20 cellular contexts compared by ENCODE assay signal in the genomic region with DNA sequence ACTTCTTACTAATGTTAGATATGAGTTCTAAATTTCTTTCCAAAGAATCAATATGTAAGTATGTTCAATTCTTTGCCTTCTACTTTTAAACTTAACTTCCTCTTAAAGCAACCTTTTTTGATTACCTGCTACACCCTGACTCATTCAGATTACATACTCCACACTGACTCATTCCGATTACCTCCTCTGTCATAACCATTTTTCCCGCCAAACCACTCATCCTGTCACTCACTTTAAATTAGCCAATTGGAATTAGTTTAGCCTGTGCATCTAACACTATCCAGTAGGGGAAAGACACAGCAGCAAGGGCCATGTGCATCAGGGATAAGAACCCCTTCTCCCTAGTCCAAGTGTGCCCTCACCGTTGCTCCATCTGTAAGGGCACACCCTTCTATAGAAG.
DNase-seq lines count a peak whose midpoint lies in the region; ATAC-seq, FAIRE-seq and TF ChIP-seq lines count a peak whose summit lies in the region.
"Had no signal": no experiment of that assay in that cellular context is flagged by ENCODE, and none has a peak within 500 bp of the region (broad histone marks: within the 10 kb centered on the region; RNA-seq: fewer than 3 reads in every experiment).

No MANE protein-coding gene starts in this region.

- TF ChIP-seq POLR2A in A549 (IDR thresholded peaks at IDR 0.05; ENCODE audit: low read length), result no peak
- TF ChIP-seq POLR2A in NB4 (IDR thresholded peaks at IDR 0.05; ENCODE audit: extremely low read depth, insufficient read length), result no peak

- BruUV-seq in mammary epithelial cell (replicated peaks; lab: Mats Ljungman, UMichigan), result no TSS peak

- TF ChIP-seq EP300 in A549 (IDR thresholded peaks at IDR 0.05), result no peak

- no peak for TF ChIP-seq RAD21 in A549 (conservative IDR thresholded peaks at IDR 0.05 in 1 of 2, IDR thresholded peaks at IDR 0.05 in 1 of 2)

- no peak overlapping the region for H3K9ac ChIP-seq in mammary epithelial cell (ENCODE audit: insufficient read depth, low read length)

- H3K4me3 ChIP-seq in A549 (no peak overlapping the region), NB4 (ENCODE audit: low read depth, low read length) (no peak overlapping the region), mammary epithelial cell (replicated peaks in 1 of 3; ENCODE audit: insufficient read depth in 1 of 3, low read depth in 2 of 3, low read length in 3 of 3) (no peak overlapping the region), brain microvascular endothelial cell (ENCODE audit: low read depth, low read length) (no peak overlapping the region)
- H3K4me3 ChIP-seq: GM23338, Peyer's patch, tibial nerve had no signal

- H3K27me3 ChIP-seq in mammary epithelial cell (ENCODE audit: insufficient read depth, low read length) (no peaks in the 10 kb centered on the region), brain microvascular endothelial cell (replicated peaks) (no peaks in the 10 kb centered on the region)
- H3K27me3 ChIP-seq: Peyer's patch, tibial nerve had no signal

- H3K4me2 ChIP-seq in A549 (no peak overlapping the region), mammary epithelial cell (ENCODE audit: insufficient read depth, low read depth, low read length) (no peak overlapping the region)
- H3K4me2 ChIP-seq: GM23338 had no signal

- in situ Hi-C loops in mammary epithelial cell (cut with MboI; ENCODE audit: low sequenced_read_pairs in 2 of 2), result no loop called here
- in situ Hi-C loops in brain microvascular endothelial cell (cut with HindIII; ENCODE audit: low pct_ligation_motif_present, low sequenced_read_pairs), result no loop called here

- H3K36me3 ChIP-seq in mammary epithelial cell (ENCODE audit: insufficient read depth, low read length), result no peaks in the 10 kb centered on the region
- no peaks in the 10 kb centered on the region for H3K36me3 ChIP-seq in brain microvascular endothelial cell (replicated peaks)
- H3K36me3 ChIP-seq: Peyer's patch, tibial nerve had no signal

- H3K27ac ChIP-seq in A549 (no peak overlapping the region), mammary epithelial cell (ENCODE audit: insufficient read depth, low read depth, low read length) (no peak overlapping the region), brain microvascular endothelial cell (no peak overlapping the region)
- H3K27ac ChIP-seq: Peyer's patch, tibial nerve had no signal

- no peak for FAIRE-seq in A549 (lab: Jason Lieb, UNC)

- H3K79me2 ChIP-seq in mammary epithelial cell (ENCODE audit: insufficient read depth, low read length), result no peaks in the 10 kb centered on the region

- H4K20me1 ChIP-seq in mammary epithelial cell (ENCODE audit: insufficient read depth, low read length), result no peaks in the 10 kb centered on the region

- dilution Hi-C loops in mammary epithelial cell (cut with HindIII; ENCODE audit: low sequenced_read_pairs), result no loop called here

- POLR2A ChIA-PET in A549 (lab: Yijun Ruan, JAX), result no interaction called here

- H3K9me3 ChIP-seq in A549, result no peaks in the 10 kb centered on the region
- no peaks in the 10 kb centered on the region for H3K9me3 ChIP-seq in mammary epithelial cell (replicated peaks; ENCODE audit: insufficient read depth, low read length)
- H3K9me3 ChIP-seq: Peyer's patch, tibial nerve had no signal

- no peak for ATAC-seq in A549
- ATAC-seq: activated CD8-positive, alpha-beta memory T cell treated with anti-CD3 and anti-CD28 coated beads, Interleukin-2, amount 10 ng/mL, durations not matched to agents 7 days and 5 days; activated T-cell treated with anti-CD3 and anti-CD28 coated beads, Interleukin-2, amount 50 U/mL, for 72 hours; GM23338; left cardiac atrium had no signal

- CTCF ChIA-PET in A549 (lab: Yijun Ruan, JAX) (interaction anchor here (0.9 kb wide), 1 partner anchor 43 kb away, joined by 3 read pairs; no protein-coding TSS in a partner anchor), mammary epithelial cell (lab: Charles Lee; ENCODE audit: low non-redundant PET) (no interaction called here)

- DNase-seq in A549 (ENCODE audit: low read depth in 1 of 2, low spot score in 1 of 2) (peak in 1 of 2 experiments; percentile 49), DMS53 (lab: John Stamatoyannopoulos, UW) (peak; percentile 72), NB4 (ENCODE audit: low read depth) (peak; percentile 9), mammary epithelial cell (peak; percentile 51), NCI-H1436 (lab: John Stamatoyannopoulos, UW) (no peak), NCI-H446 treated with DMSO at 0.1 percent for 48 hours (lab: John Stamatoyannopoulos, UW) (no peak), brain microvascular endothelial cell (no peak), SK-N-DZ (ENCODE audit: low spot score) (no peak)
- DNase-seq: activated CD4-positive, alpha-beta T cell treated with anti-CD3 and anti-CD28 coated beads, Interleukin-2, amount 10 ng/mL, durations not matched to agents 7 days and 5 days; activated CD8-positive, alpha-beta memory T cell treated with anti-CD3 and anti-CD28 coated beads, Interleukin-2, amount 10 ng/mL, durations not matched to agents 7 days and 5 days; activated naive CD4-positive, alpha-beta T cell treated with anti-CD3 and anti-CD28 coated beads, Interleukin-2, amount 10 ng/mL, durations not matched to agents 7 days and 5 days; activated T-cell treated with anti-CD3 and anti-CD28 coated beads, Interleukin-2, amount 50 U/mL, for 72 hours; GDM1; left cardiac atrium; NCI-H1105 treated with DMSO at 0.1 percent for 48 hours; NCI-H2029 treated with DMSO at 0.1 percent for 48 hours; NCI-H510A; Peyer's patch had no signal

- TF ChIP-seq CTCF in A549 (IDR thresholded peaks at IDR 0.05), result no peak
- TF ChIP-seq CTCF in NB4 (IDR thresholded peaks at IDR 0.05; ENCODE audit: low read depth, low read length), result no peak
- TF ChIP-seq CTCF in mammary epithelial cell (conservative IDR thresholded peaks at IDR 0.05 in 1 of 2, IDR thresholded peaks at IDR 0.05 in 1 of 2; ENCODE audit: extremely low read depth in 1 of 2, insufficient read depth in 1 of 2, low read depth in 1 of 2, low read length in 2 of 2), result no peak
- no peak for TF ChIP-seq CTCF in brain microvascular endothelial cell (IDR thresholded peaks at IDR 0.05; ENCODE audit: low read depth, low read length, missing control alignments)

- no peak overlapping the region for H2AFZ ChIP-seq in mammary epithelial cell (ENCODE audit: low read depth, low read length)
- H2AFZ ChIP-seq: GM23338 had no signal

- H3K4me1 ChIP-seq in A549, result peaks cover 18% of the 10 kb centered on the region; the same call in 2 of the 3 replicates
- peaks cover 24% of the 10 kb centered on the region for H3K4me1 ChIP-seq in mammary epithelial cell (ENCODE audit: insufficient read depth, low read length)
- H3K4me1 ChIP-seq: Peyer's patch, tibial nerve had no signal

- intact Hi-C loops in mammary epithelial cell (cut with micrococcal nuclease), result no loop called here

- WGBS in A549 (ENCODE audit: missing lambda C conversion rate), result 86% methylated on average over 3 of the region's 3 CpGs
- WGBS in mammary epithelial cell (ENCODE audit: low coverage, missing lambda C conversion rate), result 88% methylated on average over 3 of the region's 3 CpGs

TF ChIP-seq in A549, 52 proteins besides CTCF, POLR2A, EP300 and RAD21:
- no peak for TF ChIP-seq MYC (IDR thresholded peaks at IDR 0.05; ENCODE audit: borderline replicate concordance, low read length)
- TF ChIP-seq TFCP2L1 (CRISPR knock-in tag; IDR thresholded peaks at IDR 0.05), result no peak
- TF ChIP-seq JUNB (IDR thresholded peaks at IDR 0.05), result peak; percentile 13; the same call in 1 of the 2 replicates
- TF ChIP-seq FOSL2 (IDR thresholded peaks at IDR 0.05), result no peak
- peak; percentile 74 for TF ChIP-seq FOSL2 (CRISPR knock-in tag; IDR thresholded peaks at IDR 0.05)
- TF ChIP-seq KDM5A (IDR thresholded peaks at IDR 0.05), result no peak

Comparison
In these comparisons a context has a peak if more than half of its experiments do, and no peak if none do; other contexts are left out.
1. DNase-seq: peak in DMS53 (single experiment), NB4 (single experiment) and mammary epithelial cell (single experiment); none in NCI-H1436 (single experiment), NCI-H446 treated with DMSO at 0.1 percent for 48 hours (single experiment), brain microvascular endothelial cell (single experiment) and SK-N-DZ (single experiment).